Comparison of ENCODE assay signal across 8 cellular contexts in genomic region chr10:58266003-58266825, GRCh38. TPM values are rescaled to one million over a fixed set of nuclear protein-coding genes. Genes with fewer than 3 reads are reported as not detected.
DNase-seq lines count a peak whose midpoint lies in the region; ATAC-seq and TF ChIP-seq lines count a peak whose summit lies in the region.

No MANE protein-coding gene starts in this region.

- no peak for TF ChIP-seq CTCF in VCaP (conservative IDR thresholded peaks at IDR 0.05)
- no peak for TF ChIP-seq CTCF in esophagus muscularis mucosa (IDR thresholded peaks at IDR 0.05)
- no peak for TF ChIP-seq CTCF in neural progenitor cell (IDR thresholded peaks at IDR 0.05)

- H3F3A ChIP-seq in neural progenitor cell (ENCODE audit: low read depth), result peaks cover 23% of the 10 kb centered on the region

- H3K9me3 ChIP-seq in esophagus muscularis mucosa (no peaks in the 10 kb centered on the region), neural progenitor cell (ENCODE audit: low read depth) (no peaks in the 10 kb centered on the region)

- H3K27ac Mint-ChIP-seq in neural progenitor cell, result peak overlapping the region; percentile 78

- H3K9me3 Mint-ChIP-seq in neural progenitor cell, result no peaks in the 10 kb centered on the region

- TF ChIP-seq EP300 in esophagus muscularis mucosa (IDR thresholded peaks at IDR 0.05), result no peak

- no peaks in the 10 kb centered on the region for H3K36me3 ChIP-seq in esophagus muscularis mucosa
- H3K36me3 ChIP-seq in neural progenitor cell, result no peaks in the 10 kb centered on the region

- H3K4me1 ChIP-seq in esophagus muscularis mucosa, result peaks cover 13 to 33% (median 30%) of the 10 kb centered on the region in 4 donors
- H3K4me1 ChIP-seq in neural progenitor cell, result peaks cover 28% of the 10 kb centered on the region

- H3K79me2 ChIP-seq in neural progenitor cell (ENCODE audit: low read depth), result peaks cover 44% of the 10 kb centered on the region

- intact Hi-C loops in esophagus muscularis mucosa (cut with DNase I), result loop anchor here (5.0 kb wide), 1 partner anchor 496 kb away; no protein-coding TSS in a partner anchor

- peak overlapping the region; percentile 94 for H3K4me2 ChIP-seq in neural progenitor cell

- peaks cover 5% of the 10 kb centered on the region for H3K27me3 Mint-ChIP-seq in neural progenitor cell (ENCODE audit: insufficient read depth, low read depth)

- peak overlapping the region; percentile 91 for H3K27ac ChIP-seq in VCaP
- H3K27ac ChIP-seq in esophagus muscularis mucosa (replicated peaks in 1 of 4), result peak overlapping the region; percentile 93 to 98 (median 98)
- no peak overlapping the region for H3K27ac ChIP-seq in neural progenitor cell

- no peaks in the 10 kb centered on the region for H3K36me3 Mint-ChIP-seq in neural progenitor cell

- H4K20me1 ChIP-seq in neural progenitor cell (ENCODE audit: low read depth), result peaks cover 5% of the 10 kb centered on the region

- H3K27me3 ChIP-seq in esophagus muscularis mucosa (no peaks in the 10 kb centered on the region), neural progenitor cell (peaks cover 8% of the 10 kb centered on the region)

- H2AFZ ChIP-seq in neural progenitor cell (replicated peaks), result no peak overlapping the region

- no peak overlapping the region for H3K9ac ChIP-seq in neural progenitor cell

- ATAC-seq in GM18519 (IDR thresholded peaks at IDR 0.05; ENCODE audit: low FRiP score, unreplicated experiment), result peak; percentile 26

- no peak for TF ChIP-seq POLR2A in esophagus muscularis mucosa (IDR thresholded peaks at IDR 0.05; ENCODE audit: low read depth)

- H3K4me3 ChIP-seq in esophagus muscularis mucosa (peak overlapping the region; percentile 81 to 89 (median 84)), neural progenitor cell (peak overlapping the region; percentile 77)

- peak; percentile 23 for DNase-seq in AG08396 (ENCODE audit: low spot score)
- peak; percentile 43 for DNase-seq in HS-27A (ENCODE audit: low read depth)
- DNase-seq in esophagus muscularis mucosa (ENCODE audit: extremely low spot score), result no peak
- peak; percentile 21 for DNase-seq in neural progenitor cell (ENCODE audit: low spot score)
- DNase-seq in NCI-H2196 treated with DMSO at 0.1 percent for 48 hours (lab: John Stamatoyannopoulos, UW; ENCODE audit: unreplicated experiment), result no peak
- DNase-seq in COR-L47 (lab: John Stamatoyannopoulos, UW), result no peak

- H3K4me1 Mint-ChIP-seq in neural progenitor cell, result peaks cover 30% of the 10 kb centered on the region

- peak overlapping the region; percentile 99 for H3K4me3 Mint-ChIP-seq in neural progenitor cell

- WGBS in esophagus muscularis mucosa, result 8% methylated on average over 14 of the region's 14 CpGs

RNA-seq across cellular contexts. Expression of gene IPMK, which starts 1.5 kb away (rescaled TPM):
- total RNA-seq in esophagus muscularis mucosa (1 to 10 TPM; 3.4 to 5.5 (median 4.3) TPM), neural progenitor cell (ENCODE audit: low replicate concordance) (8.6 and 14.3 TPM in 2 replicates)

RNA-seq across cellular contexts. Expression of gene CISD1, which starts 2.7 kb away (rescaled TPM):
- total RNA-seq in esophagus muscularis mucosa (10 to 100 TPM; 30.8 to 46.3 (median 33.0) TPM), neural progenitor cell (ENCODE audit: low replicate concordance) (16.3 and 27.6 TPM in 2 replicates)

Comparison
In these comparisons a context has a peak if more than half of its experiments do, and no peak if none do; other contexts are left out.
1. DNase-seq: peak in AG08396 (single experiment), HS-27A (single experiment) and neural progenitor cell (single experiment); none in esophagus muscularis mucosa (single experiment), NCI-H2196 treated with DMSO at 0.1 percent for 48 hours (single experiment) and COR-L47 (single experiment).